31 cellular contexts compared by ENCODE assay signal in the genomic region with DNA sequence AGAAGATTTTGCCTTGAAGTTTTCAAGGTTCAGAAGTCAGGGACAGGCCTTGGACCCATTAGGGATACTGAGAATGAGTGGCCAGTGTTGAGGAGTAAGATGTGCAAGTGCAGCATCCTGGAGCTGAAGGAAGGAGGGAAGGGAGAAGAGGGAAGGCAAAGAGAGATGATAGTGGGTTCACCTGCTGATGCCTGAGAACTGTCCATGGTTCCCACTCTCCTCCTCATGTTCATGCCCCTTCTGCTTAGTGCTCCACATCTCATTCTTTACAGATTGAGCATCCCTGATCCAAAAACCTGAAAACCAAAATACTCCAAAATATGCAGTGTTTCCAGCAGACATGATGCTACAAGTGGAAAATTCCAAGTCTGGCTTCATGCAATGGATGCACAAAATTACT.
"Had no signal": no experiment of that assay in that cellular context is flagged by ENCODE, and none has a peak within 500 bp of the region (broad histone marks: within the 10 kb centered on the region; RNA-seq: fewer than 3 reads in every experiment).

No MANE protein-coding gene starts in this region.

- H3K27ac ChIP-seq: body of pancreas, esophagus muscularis mucosa, foreskin keratinocyte, gastrocnemius medialis, heart right ventricle, WERI-Rb-1 had no signal

- H3K36me3 Mint-ChIP-seq: activated naive CD8-positive, alpha-beta T cell had no signal

- H3K36me3 ChIP-seq: esophagus muscularis mucosa, gastrocnemius medialis, heart right ventricle, WERI-Rb-1 had no signal

- H3K4me1 Mint-ChIP-seq: activated B cell treated with CpG ODN at 0.5 μM for 24 hours; activated T-helper 17 cell treated with anti-CD3 and anti-CD28 coated beads, Interleukin-2, amount 50 U/mL, for 72 hours; T-helper 17 cell had no signal

- H3K4me1 ChIP-seq: body of pancreas, esophagus muscularis mucosa, foreskin keratinocyte, gastrocnemius medialis, heart right ventricle had no signal

- DNase-seq: activated B cell treated with CpG ODN at 0.5 μM for 24 hours; activated CD4-positive, alpha-beta T cell treated with anti-CD3 and anti-CD28 coated beads for 48 hours; activated CD4-positive, alpha-beta T cell treated with anti-CD3 and anti-CD28 coated beads, Interleukin-2, amount 50 U/mL, for 1 hour; activated CD4-positive, alpha-beta T cell treated with anti-CD3 and anti-CD28 coated beads, Interleukin-2, amount 50 U/mL, for 48 hours; activated CD8-positive, alpha-beta memory T cell treated with anti-CD3 and anti-CD28 coated beads for 24 hours; activated CD8-positive, alpha-beta T cell treated with anti-CD3 and anti-CD28 coated beads for 36 hours; activated effector memory CD4-positive, alpha-beta T cell treated with Interleukin-2 at 50 U/mL for 16 hours; activated gamma-delta T cell treated with Interleukin-2 at 50 U/mL for 16 hours; activated naive CD4-positive, alpha-beta T cell treated with anti-CD3 and anti-CD28 coated beads, Interleukin-2, amount 50 U/mL, for 16 hours; activated naive CD4-positive, alpha-beta T cell treated with Interleukin-2 at 50 U/mL for 16 hours; activated T-cell treated with anti-CD3 and anti-CD28 coated beads, Interleukin-2, amount 50 U/mL, for 4 hours; amygdala; aorta; body of pancreas; caudate nucleus; cortex of kidney; dermis blood vessel endothelial cell; effector CD4-positive, alpha-beta T cell; effector memory CD8-positive, alpha-beta T cell; erythroblast; foreskin keratinocyte; gastrocnemius medialis; heart right ventricle; T-helper 17 cell; T1000; WERI-Rb-1 had no signal

- H3K27me3 Mint-ChIP-seq: activated B cell treated with CpG ODN at 0.5 μM for 24 hours; activated CD8-positive, alpha-beta T cell treated with anti-CD3 and anti-CD28 coated beads for 36 hours; activated naive CD8-positive, alpha-beta T cell; activated T-helper 17 cell treated with anti-CD3 and anti-CD28 coated beads, Interleukin-2, amount 50 U/mL, for 72 hours; effector memory CD8-positive, alpha-beta T cell; T-helper 17 cell had no signal

- H3K4me3 ChIP-seq: body of pancreas, esophagus muscularis mucosa, gastrocnemius medialis, heart right ventricle had no signal

- H3K27ac Mint-ChIP-seq: activated B cell treated with CpG ODN at 0.5 μM for 24 hours; activated CD8-positive, alpha-beta T cell treated with anti-CD3 and anti-CD28 coated beads for 36 hours; activated naive CD8-positive, alpha-beta T cell; activated T-helper 17 cell treated with anti-CD3 and anti-CD28 coated beads, Interleukin-2, amount 50 U/mL, for 72 hours; effector memory CD8-positive, alpha-beta T cell; T-helper 17 cell; T-helper 2 cell treated with Interferon-gamma antibody and Interleukin-4, amounts not matched to agents 5 μg/mL and 100 μg/mL, for 36 hours had no signal

- H3K27me3 ChIP-seq: body of pancreas, esophagus muscularis mucosa, foreskin keratinocyte, gastrocnemius medialis, heart right ventricle had no signal

- H3K9me3 ChIP-seq: body of pancreas, esophagus muscularis mucosa, gastrocnemius medialis had no signal

- ATAC-seq: activated CD4-positive, CD25-positive, alpha-beta regulatory T cell treated with anti-CD3 and anti-CD28 coated beads, Interleukin-2, amount 50 U/mL, for 24 hours; activated CD8-positive, alpha-beta T cell treated with anti-CD3 and anti-CD28 coated beads for 36 hours; activated T-cell treated with anti-CD3 and anti-CD28 coated beads, Interleukin-2, amount 50 U/mL, for 4 hours; activated T-helper 17 cell treated with anti-CD3 and anti-CD28 coated beads, Interleukin-2, amount 50 U/mL, for 72 hours; body of pancreas; effector memory CD8-positive, alpha-beta T cell; foreskin keratinocyte; gastrocnemius medialis; heart right ventricle; T-helper 17 cell had no signal

- H3K4me3 Mint-ChIP-seq: activated B cell treated with CpG ODN at 0.5 μM for 24 hours; activated CD8-positive, alpha-beta T cell treated with anti-CD3 and anti-CD28 coated beads for 36 hours; activated naive CD8-positive, alpha-beta T cell; activated T-cell treated with anti-CD3 and anti-CD28 coated beads, Interleukin-2, amount 50 U/mL, for 4 hours; activated T-helper 17 cell treated with anti-CD3 and anti-CD28 coated beads, Interleukin-2, amount 50 U/mL, for 72 hours; effector memory CD8-positive, alpha-beta T cell; T-helper 17 cell; T-helper 2 cell treated with Interferon-gamma antibody and Interleukin-4, amounts not matched to agents 5 μg/mL and 100 μg/mL, for 36 hours had no signal

- H3K9me3 Mint-ChIP-seq: activated CD8-positive, alpha-beta T cell treated with anti-CD3 and anti-CD28 coated beads for 36 hours; activated T-cell treated with anti-CD3 and anti-CD28 coated beads, Interleukin-2, amount 50 U/mL, for 4 hours; effector memory CD8-positive, alpha-beta T cell; T-helper 2 cell treated with Interferon-gamma antibody and Interleukin-4, amounts not matched to agents 5 μg/mL and 100 μg/mL, for 36 hours had no signal
